ENCODE assay signal across 8 cellular contexts in the genomic region with DNA sequence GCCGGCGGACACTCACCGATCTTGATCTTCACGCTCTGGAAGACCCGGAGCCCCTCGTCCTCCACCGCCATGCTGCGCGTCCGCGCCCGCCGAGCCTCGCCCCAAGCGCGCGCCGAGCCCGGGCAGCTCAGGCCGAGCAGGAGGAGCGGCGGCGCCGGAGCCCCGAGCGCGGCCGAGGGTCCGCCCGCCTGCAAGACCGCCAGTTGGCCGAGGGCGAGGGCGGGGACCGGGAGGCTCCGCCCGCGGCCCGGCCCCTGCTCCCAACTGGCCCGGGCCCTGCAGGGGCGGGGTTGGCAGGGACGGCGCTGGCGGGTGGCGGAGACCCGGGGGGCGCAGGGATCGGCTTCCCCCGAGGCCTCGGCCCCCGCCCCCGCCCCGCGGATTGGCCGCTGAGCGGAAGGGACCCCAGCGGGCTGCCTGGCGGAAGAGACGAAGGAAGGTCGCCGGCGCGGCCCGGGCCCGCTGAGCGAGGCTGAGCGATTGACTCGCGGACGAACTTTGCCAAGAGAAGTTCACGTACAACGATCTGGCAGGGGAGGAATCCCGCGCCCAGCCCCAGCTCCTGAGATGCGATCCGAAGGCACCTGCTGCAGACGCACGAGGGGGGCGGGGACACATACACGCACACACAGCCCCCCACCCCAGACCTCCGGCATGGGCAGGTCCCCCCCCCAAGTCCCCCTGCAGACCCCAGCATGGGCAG. TPM values are rescaled to one million over a fixed set of nuclear protein-coding genes. Genes with fewer than 3 reads are reported as not detected.
DNase-seq lines count a peak whose midpoint lies in the region; ATAC-seq, FAIRE-seq and TF ChIP-seq lines count a peak whose summit lies in the region.

A gene with protein sequence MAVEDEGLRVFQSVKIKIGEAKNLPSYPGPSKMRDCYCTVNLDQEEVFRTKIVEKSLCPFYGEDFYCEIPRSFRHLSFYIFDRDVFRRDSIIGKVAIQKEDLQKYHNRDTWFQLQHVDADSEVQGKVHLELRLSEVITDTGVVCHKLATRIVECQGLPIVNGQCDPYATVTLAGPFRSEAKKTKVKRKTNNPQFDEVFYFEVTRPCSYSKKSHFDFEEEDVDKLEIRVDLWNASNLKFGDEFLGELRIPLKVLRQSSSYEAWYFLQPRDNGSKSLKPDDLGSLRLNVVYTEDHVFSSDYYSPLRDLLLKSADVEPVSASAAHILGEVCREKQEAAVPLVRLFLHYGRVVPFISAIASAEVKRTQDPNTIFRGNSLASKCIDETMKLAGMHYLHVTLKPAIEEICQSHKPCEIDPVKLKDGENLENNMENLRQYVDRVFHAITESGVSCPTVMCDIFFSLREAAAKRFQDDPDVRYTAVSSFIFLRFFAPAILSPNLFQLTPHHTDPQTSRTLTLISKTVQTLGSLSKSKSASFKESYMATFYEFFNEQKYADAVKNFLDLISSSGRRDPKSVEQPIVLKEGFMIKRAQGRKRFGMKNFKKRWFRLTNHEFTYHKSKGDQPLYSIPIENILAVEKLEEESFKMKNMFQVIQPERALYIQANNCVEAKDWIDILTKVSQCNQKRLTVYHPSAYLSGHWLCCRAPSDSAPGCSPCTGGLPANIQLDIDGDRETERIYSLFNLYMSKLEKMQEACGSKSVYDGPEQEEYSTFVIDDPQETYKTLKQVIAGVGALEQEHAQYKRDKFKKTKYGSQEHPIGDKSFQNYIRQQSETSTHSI (minus strand): TSS at position 205 of the 703 bp plus-strand sequence. CDS start 134 bp downstream, at position 71.

- H3K36me3 ChIP-seq in ES-I3 (ENCODE audit: insufficient read depth, low read length) (no peaks in the 10 kb centered on the region), ascending aorta (no peaks in the 10 kb centered on the region), pancreas (no peaks in the 10 kb centered on the region)

- TF ChIP-seq EP300 in Ishikawa (IDR thresholded peaks at IDR 0.05; ENCODE audit: borderline replicate concordance) = no peak

- ATAC-seq in GM21619 (IDR thresholded peaks at IDR 0.05; ENCODE audit: unreplicated experiment) = peak; percentile 46
- peak; percentile 90 to 92 for ATAC-seq in left cardiac atrium
- ATAC-seq in pancreas = peak; percentile 86 to 92 (median 90)

- H3K9ac ChIP-seq in ES-I3 (ENCODE audit: low read depth, low read length) = peak within 1 kb of the TSS; percentile 70

- peak; percentile 79 for DNase-seq in SW480 (ENCODE audit: low spot score)
- peak in 1 of 2 donors; percentile 88 for DNase-seq in ascending aorta (ENCODE audit: low spot score in 2 of 2)
- peak; percentile 87 for DNase-seq in left cardiac atrium
- peak; percentile 71 to 88 (median 76) for DNase-seq in pancreas
- DNase-seq in NCI-H446 treated with DMSO at 0.1 percent for 48 hours (lab: John Stamatoyannopoulos, UW) = no peak

- FAIRE-seq in pancreas (lab: Jason Lieb, UNC) = no peak

- H3K4me3 ChIP-seq in ascending aorta = peak within 1 kb of the TSS; percentile 72 to 96
- peak within 1 kb of the TSS; percentile 61 to 88 (median 76) for H3K4me3 ChIP-seq in pancreas

- H3K27me3 ChIP-seq in ascending aorta (no peaks in the 10 kb centered on the region), pancreas (no peaks in the 10 kb centered on the region)

- H3K9me3 ChIP-seq in ES-I3 (ENCODE audit: control insufficient read depth, insufficient read depth, low read length) (no peaks in the 10 kb centered on the region), ascending aorta (no peaks in the 10 kb centered on the region), pancreas (no peaks in the 10 kb centered on the region)

- H3K4me1 ChIP-seq in ES-I3 (ENCODE audit: insufficient read depth, low read length) (peaks cover 29% of the 10 kb centered on the region), ascending aorta (peaks cover 14 to 25% of the 10 kb centered on the region in 2 donors), pancreas (peaks cover 0 to 11% (median 3%) of the 10 kb centered on the region in 3 donors)

- 0 to 1% methylated on average over 58 to 81 of the region's 81 CpGs for whole genome bisulfite sequencing in pancreas, 2 donors

- TF ChIP-seq CTCF in ascending aorta (IDR thresholded peaks at IDR 0.05) = no peak
- TF ChIP-seq CTCF in pancreas (IDR thresholded peaks at IDR 0.05) = no peak

- H3K27ac ChIP-seq in ascending aorta (peak within 1 kb of the TSS; percentile 83 to 88), pancreas (peak within 1 kb of the TSS in 2 of 4 donors; percentile 42 to 54)

- TF ChIP-seq RAD21 in Ishikawa (IDR thresholded peaks at IDR 0.05; ENCODE audit: low read depth) = no peak

- intact Hi-C loops in ascending aorta (cut with DNase I) (loop anchor here (1.0 to 10.0 kb wide), 2 partner anchors 67 to 158 kb away; partner anchors contain the start of gene C13orf46), left cardiac atrium (cut with DNase I) (no loop called here), pancreas (cut with DNase I) (no loop called here)

TF ChIP-seq in Ishikawa, 13 proteins besides CTCF, POLR2A, EP300 and RAD21:
- TF ChIP-seq CEBPB (IDR thresholded peaks at IDR 0.05) = no peak
- TF ChIP-seq, protein P1, sequence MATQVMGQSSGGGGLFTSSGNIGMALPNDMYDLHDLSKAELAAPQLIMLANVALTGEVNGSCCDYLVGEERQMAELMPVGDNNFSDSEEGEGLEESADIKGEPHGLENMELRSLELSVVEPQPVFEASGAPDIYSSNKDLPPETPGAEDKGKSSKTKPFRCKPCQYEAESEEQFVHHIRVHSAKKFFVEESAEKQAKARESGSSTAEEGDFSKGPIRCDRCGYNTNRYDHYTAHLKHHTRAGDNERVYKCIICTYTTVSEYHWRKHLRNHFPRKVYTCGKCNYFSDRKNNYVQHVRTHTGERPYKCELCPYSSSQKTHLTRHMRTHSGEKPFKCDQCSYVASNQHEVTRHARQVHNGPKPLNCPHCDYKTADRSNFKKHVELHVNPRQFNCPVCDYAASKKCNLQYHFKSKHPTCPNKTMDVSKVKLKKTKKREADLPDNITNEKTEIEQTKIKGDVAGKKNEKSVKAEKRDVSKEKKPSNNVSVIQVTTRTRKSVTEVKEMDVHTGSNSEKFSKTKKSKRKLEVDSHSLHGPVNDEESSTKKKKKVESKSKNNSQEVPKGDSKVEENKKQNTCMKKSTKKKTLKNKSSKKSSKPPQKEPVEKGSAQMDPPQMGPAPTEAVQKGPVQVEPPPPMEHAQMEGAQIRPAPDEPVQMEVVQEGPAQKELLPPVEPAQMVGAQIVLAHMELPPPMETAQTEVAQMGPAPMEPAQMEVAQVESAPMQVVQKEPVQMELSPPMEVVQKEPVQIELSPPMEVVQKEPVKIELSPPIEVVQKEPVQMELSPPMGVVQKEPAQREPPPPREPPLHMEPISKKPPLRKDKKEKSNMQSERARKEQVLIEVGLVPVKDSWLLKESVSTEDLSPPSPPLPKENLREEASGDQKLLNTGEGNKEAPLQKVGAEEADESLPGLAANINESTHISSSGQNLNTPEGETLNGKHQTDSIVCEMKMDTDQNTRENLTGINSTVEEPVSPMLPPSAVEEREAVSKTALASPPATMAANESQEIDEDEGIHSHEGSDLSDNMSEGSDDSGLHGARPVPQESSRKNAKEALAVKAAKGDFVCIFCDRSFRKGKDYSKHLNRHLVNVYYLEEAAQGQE (IDR thresholded peaks at IDR 0.05; ENCODE audit: low read depth) = no peak
- 0 out of 2 replicates have a peak, but pooled peaks have one; percentile 6 for TF ChIP-seq TCF12 (IDR thresholded peaks at IDR 0.05; ENCODE audit: low read depth)
- TF ChIP-seq MAX (IDR thresholded peaks at IDR 0.05) = peak; percentile 15; the same call in 1 of the 2 replicates
- peak; percentile 70; the same call in 1 of the 2 replicates for TF ChIP-seq YY1 (IDR thresholded peaks at IDR 0.05; ENCODE audit: low read depth)
- TF ChIP-seq, protein P2, sequence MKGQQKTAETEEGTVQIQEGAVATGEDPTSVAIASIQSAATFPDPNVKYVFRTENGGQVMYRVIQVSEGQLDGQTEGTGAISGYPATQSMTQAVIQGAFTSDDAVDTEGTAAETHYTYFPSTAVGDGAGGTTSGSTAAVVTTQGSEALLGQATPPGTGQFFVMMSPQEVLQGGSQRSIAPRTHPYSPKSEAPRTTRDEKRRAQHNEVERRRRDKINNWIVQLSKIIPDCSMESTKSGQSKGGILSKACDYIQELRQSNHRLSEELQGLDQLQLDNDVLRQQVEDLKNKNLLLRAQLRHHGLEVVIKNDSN (IDR thresholded peaks at IDR 0.05) = no peak
- TF ChIP-seq TAF1 (IDR thresholded peaks at IDR 0.05; ENCODE audit: low read depth) = peak; percentile 47; the same call in 1 of the 2 replicates
- no peak for TF ChIP-seq EGR1 (IDR thresholded peaks at IDR 0.05)
- TF ChIP-seq FOXM1 (IDR thresholded peaks at IDR 0.05; ENCODE audit: borderline replicate concordance, low read depth) = no peak
- TF ChIP-seq TEAD4 (IDR thresholded peaks at IDR 0.05) = no peak
- no peak for TF ChIP-seq CREB1 (IDR thresholded peaks at IDR 0.05; ENCODE audit: low read depth)
- TF ChIP-seq ZBTB7A (IDR thresholded peaks at IDR 0.05; ENCODE audit: low read depth) = peak; percentile 98
- TF ChIP-seq NFIC (IDR thresholded peaks at IDR 0.05) = peak; percentile 9; the same call in 1 of the 2 replicates

RNA-seq across cellular contexts. Expression of the gene that starts here (rescaled TPM):
- total RNA-seq in ascending aorta (30.7 TPM), left cardiac atrium (10 to 100 TPM; 19.9 to 20.1 TPM), pancreas (10 to 100 TPM in 3 of 6 donors, 1 to 10 TPM in 3; 7.1 to 11.2 (median 10.1) TPM)
- 1 to 10 TPM; 5.7 to 6.5 TPM for polyA plus RNA-seq in pancreas
